1 cellular context compared by ENCODE assay signal in the genomic region with DNA sequence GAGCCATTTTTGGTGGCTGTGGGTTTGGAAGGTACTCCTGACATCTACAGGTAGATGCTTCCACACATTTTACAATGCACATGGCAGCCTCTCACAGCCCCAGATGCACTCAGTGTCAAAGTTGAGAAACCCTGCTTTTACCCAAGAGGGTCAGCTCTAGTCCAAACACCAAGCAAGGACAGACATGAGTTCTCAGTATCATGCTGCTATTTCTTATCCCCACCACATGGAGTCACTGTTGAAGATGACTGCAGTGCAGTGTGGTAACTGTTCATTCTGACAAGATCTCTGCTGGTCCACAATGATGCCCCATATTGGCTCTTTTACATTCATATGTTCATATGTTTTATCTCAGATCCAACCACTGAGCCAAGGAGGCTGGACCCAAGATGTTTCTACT.
TF ChIP-seq lines count a peak whose summit lies in the region.

No MANE protein-coding gene starts in this region.

TF ChIP-seq in H1, 55 proteins besides CTCF, POLR2A, EP300 and RAD21:
- TF ChIP-seq, protein P1, sequence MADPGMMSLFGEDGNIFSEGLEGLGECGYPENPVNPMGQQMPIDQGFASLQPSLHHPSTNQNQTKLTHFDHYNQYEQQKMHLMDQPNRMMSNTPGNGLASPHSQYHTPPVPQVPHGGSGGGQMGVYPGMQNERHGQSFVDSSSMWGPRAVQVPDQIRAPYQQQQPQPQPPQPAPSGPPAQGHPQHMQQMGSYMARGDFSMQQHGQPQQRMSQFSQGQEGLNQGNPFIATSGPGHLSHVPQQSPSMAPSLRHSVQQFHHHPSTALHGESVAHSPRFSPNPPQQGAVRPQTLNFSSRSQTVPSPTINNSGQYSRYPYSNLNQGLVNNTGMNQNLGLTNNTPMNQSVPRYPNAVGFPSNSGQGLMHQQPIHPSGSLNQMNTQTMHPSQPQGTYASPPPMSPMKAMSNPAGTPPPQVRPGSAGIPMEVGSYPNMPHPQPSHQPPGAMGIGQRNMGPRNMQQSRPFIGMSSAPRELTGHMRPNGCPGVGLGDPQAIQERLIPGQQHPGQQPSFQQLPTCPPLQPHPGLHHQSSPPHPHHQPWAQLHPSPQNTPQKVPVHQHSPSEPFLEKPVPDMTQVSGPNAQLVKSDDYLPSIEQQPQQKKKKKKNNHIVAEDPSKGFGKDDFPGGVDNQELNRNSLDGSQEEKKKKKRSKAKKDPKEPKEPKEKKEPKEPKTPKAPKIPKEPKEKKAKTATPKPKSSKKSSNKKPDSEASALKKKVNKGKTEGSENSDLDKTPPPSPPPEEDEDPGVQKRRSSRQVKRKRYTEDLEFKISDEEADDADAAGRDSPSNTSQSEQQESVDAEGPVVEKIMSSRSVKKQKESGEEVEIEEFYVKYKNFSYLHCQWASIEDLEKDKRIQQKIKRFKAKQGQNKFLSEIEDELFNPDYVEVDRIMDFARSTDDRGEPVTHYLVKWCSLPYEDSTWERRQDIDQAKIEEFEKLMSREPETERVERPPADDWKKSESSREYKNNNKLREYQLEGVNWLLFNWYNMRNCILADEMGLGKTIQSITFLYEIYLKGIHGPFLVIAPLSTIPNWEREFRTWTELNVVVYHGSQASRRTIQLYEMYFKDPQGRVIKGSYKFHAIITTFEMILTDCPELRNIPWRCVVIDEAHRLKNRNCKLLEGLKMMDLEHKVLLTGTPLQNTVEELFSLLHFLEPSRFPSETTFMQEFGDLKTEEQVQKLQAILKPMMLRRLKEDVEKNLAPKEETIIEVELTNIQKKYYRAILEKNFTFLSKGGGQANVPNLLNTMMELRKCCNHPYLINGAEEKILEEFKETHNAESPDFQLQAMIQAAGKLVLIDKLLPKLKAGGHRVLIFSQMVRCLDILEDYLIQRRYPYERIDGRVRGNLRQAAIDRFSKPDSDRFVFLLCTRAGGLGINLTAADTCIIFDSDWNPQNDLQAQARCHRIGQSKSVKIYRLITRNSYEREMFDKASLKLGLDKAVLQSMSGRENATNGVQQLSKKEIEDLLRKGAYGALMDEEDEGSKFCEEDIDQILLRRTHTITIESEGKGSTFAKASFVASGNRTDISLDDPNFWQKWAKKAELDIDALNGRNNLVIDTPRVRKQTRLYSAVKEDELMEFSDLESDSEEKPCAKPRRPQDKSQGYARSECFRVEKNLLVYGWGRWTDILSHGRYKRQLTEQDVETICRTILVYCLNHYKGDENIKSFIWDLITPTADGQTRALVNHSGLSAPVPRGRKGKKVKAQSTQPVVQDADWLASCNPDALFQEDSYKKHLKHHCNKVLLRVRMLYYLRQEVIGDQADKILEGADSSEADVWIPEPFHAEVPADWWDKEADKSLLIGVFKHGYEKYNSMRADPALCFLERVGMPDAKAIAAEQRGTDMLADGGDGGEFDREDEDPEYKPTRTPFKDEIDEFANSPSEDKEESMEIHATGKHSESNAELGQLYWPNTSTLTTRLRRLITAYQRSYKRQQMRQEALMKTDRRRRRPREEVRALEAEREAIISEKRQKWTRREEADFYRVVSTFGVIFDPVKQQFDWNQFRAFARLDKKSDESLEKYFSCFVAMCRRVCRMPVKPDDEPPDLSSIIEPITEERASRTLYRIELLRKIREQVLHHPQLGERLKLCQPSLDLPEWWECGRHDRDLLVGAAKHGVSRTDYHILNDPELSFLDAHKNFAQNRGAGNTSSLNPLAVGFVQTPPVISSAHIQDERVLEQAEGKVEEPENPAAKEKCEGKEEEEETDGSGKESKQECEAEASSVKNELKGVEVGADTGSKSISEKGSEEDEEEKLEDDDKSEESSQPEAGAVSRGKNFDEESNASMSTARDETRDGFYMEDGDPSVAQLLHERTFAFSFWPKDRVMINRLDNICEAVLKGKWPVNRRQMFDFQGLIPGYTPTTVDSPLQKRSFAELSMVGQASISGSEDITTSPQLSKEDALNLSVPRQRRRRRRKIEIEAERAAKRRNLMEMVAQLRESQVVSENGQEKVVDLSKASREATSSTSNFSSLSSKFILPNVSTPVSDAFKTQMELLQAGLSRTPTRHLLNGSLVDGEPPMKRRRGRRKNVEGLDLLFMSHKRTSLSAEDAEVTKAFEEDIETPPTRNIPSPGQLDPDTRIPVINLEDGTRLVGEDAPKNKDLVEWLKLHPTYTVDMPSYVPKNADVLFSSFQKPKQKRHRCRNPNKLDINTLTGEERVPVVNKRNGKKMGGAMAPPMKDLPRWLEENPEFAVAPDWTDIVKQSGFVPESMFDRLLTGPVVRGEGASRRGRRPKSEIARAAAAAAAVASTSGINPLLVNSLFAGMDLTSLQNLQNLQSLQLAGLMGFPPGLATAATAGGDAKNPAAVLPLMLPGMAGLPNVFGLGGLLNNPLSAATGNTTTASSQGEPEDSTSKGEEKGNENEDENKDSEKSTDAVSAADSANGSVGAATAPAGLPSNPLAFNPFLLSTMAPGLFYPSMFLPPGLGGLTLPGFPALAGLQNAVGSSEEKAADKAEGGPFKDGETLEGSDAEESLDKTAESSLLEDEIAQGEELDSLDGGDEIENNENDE (IDR thresholded peaks at IDR 0.05; ENCODE audit: insufficient replicate concordance, low read length): no peak
- TF ChIP-seq SIN3A (conservative IDR thresholded peaks at IDR 0.05 in 1 of 2, IDR thresholded peaks at IDR 0.05 in 1 of 2; ENCODE audit: low read depth in 1 of 2, low read length in 2 of 2) (no peak), KDM1A (IDR thresholded peaks at IDR 0.05; ENCODE audit: borderline replicate concordance, low read length) (no peak), FOSL1 (IDR thresholded peaks at IDR 0.05; ENCODE audit: insufficient read depth, low read depth, low read length) (no peak), SIRT6 (IDR thresholded peaks at IDR 0.05; ENCODE audit: low read length) (no peak), ZNF274 (IDR thresholded peaks at IDR 0.05; ENCODE audit: borderline replicate concordance, extremely low read depth, low read length) (0 out of 2 replicates have a peak, but pooled peaks have one; percentile 16)
